ENCODE assay signal across 18 cellular contexts in genomic region chr11:124832571-124832970, GRCh38.
"Had no signal": no experiment of that assay in that cellular context is flagged by ENCODE, and none has a peak within 500 bp of the region (broad histone marks: within the 10 kb centered on the region; RNA-seq: fewer than 3 reads in every experiment).

No MANE protein-coding gene starts in this region.

- ATAC-seq: activated CD4-positive, alpha-beta T cell treated with anti-CD3 and anti-CD28 coated beads for 36 hours; activated T-cell treated with anti-CD3 and anti-CD28 coated beads, Interleukin-2, amount 50 U/mL, for 4 hours; body of pancreas; pancreas; stimulated activated memory B cell treated with anti-CD40 and anti-IgM and Interleukin-4, amounts not matched to agents 10 μg/mL and 1 μg/mL and 100 μg/mL, for 72 hours had no signal

- H3K4me1 ChIP-seq: body of pancreas, pancreas, suprapubic skin had no signal

- H3K4me3 ChIP-seq: body of pancreas, coronary artery, lung, pancreas, sigmoid colon, spleen, suprapubic skin had no signal

- H3K9me3 ChIP-seq: body of pancreas, pancreas, sigmoid colon, spleen, suprapubic skin had no signal

- H3K27ac ChIP-seq: body of pancreas, coronary artery, pancreas, sigmoid colon, spleen, suprapubic skin had no signal

- DNase-seq: activated CD4-positive, alpha-beta memory T cell treated with anti-CD3 and anti-CD28 coated beads, Interleukin-2, amount 10 ng/mL, durations not matched to agents 7 days and 5 days; activated CD4-positive, alpha-beta T cell treated with anti-CD3 and anti-CD28 coated beads for 36 hours; activated effector memory CD4-positive, alpha-beta T cell treated with anti-CD3 and anti-CD28 coated beads, Interleukin-2, amount 50 U/mL, for 16 hours; activated T-cell treated with anti-CD3 and anti-CD28 coated beads, Interleukin-2, amount 50 U/mL, for 4 hours; body of pancreas; central memory CD4-positive, alpha-beta T cell; foreskin melanocyte; head of caudate nucleus; naive B cell; pancreas; sigmoid colon; spleen; stimulated activated CD4-positive, alpha-beta T cell treated with anti-CD3 and anti-CD28 coated beads, Interleukin-1b, Interleukin-23, amount 100 ng/mL, for 48 hours; T-helper 2 cell had no signal

- H3K27me3 ChIP-seq: body of pancreas, pancreas had no signal

- H3K36me3 ChIP-seq: pancreas, sigmoid colon, spleen, suprapubic skin had no signal
